15 cellular contexts compared by ENCODE assay signal in the genomic region with DNA sequence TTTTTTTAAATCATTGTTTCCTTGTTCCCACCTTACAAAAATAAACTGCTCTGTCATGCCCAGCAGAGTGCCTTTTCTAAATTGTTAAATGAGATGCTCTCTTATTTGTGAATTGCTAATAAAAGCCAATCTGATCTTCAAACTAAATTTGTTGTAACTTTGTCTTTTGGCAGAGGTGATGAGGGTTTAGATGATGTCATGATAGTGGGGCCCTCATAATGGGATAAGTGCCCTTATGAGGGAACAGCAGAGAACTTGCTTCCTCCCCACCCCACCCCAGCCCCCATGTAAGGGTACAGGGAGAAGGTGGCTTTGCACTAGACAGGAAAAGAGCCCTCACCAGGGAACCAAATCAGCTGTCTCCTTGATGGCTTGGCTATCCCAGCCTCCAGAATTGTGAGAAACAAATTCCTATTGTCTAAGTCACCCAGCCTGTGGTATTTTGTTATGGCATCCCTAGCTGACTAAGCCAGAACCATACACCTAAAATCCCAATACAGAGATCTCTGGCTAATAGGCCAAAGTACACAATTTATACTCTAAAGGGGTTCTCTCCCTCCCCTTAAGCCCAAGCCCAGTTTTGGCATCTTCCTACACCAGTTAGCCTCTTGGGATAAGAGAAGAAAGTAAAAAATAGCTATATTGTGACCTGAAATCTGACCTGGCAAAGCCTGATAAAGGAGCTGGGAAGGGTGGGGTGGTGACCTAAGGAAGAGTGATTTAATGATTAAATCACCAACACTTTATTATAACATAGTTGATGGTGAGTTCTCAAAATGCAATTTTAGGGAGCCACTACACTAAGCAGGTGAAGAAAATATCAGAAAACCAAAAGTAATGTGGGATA. TPM values are rescaled to one million over a fixed set of nuclear protein-coding genes. Genes with fewer than 3 reads are reported as not detected.
A peak's percentile ranks its signal among the peaks of the same experiment; 100 is the strongest.
DNase-seq lines count a peak whose midpoint lies in the region; ATAC-seq and TF ChIP-seq lines count a peak whose summit lies in the region.
"Had no signal": no experiment of that assay in that cellular context is flagged by ENCODE, and none has a peak within 500 bp of the region (broad histone marks: within the 10 kb centered on the region; RNA-seq: fewer than 3 reads in every experiment).

No MANE protein-coding gene starts in this region.

- no peaks in the 10 kb centered on the region for H3K27me3 Mint-ChIP-seq in mesothelial cell of epicardium (ENCODE audit: low read depth)
- H3K27me3 Mint-ChIP-seq: activated T-cell treated with anti-CD3 and anti-CD28 coated beads, Interleukin-2, amount 50 U/mL, for 24 hours had no signal

- no peaks in the 10 kb centered on the region for H3K36me3 Mint-ChIP-seq in mesothelial cell of epicardium

- intact Hi-C loops in ovary (cut with DNase I) (loop anchor here in 1 of 4 donors (5.0 kb wide), 1 partner anchor 430 kb away; no protein-coding TSS in a partner anchor), A673 (cut with micrococcal nuclease; ENCODE audit: unreplicated experiment) (no loop called here)

- TF ChIP-seq POLR2A in ovary (IDR thresholded peaks at IDR 0.05) = no peak

- H3K4me1 ChIP-seq in ovary (ENCODE audit: insufficient read depth) (no peaks in the 10 kb centered on the region), A673 (ENCODE audit: insufficient read depth, low read length, poor library complexity, severe bottlenecking) (peaks cover 10% of the 10 kb centered on the region)

- TF ChIP-seq CTCF in cardiac fibroblast (IDR thresholded peaks at IDR 0.05; ENCODE audit: low read depth, low read length) (no peak), mesothelial cell of epicardium (IDR thresholded peaks at IDR 0.05; ENCODE audit: unreplicated experiment) (no peak), ovary (IDR thresholded peaks at IDR 0.05) (no peak), A673 (conservative IDR thresholded peaks at IDR 0.05; ENCODE audit: low read depth, low read length) (no peak)

- peak overlapping the region; percentile 47 for H3K27ac Mint-ChIP-seq in mesothelial cell of epicardium
- H3K27ac Mint-ChIP-seq: activated T-cell treated with anti-CD3 and anti-CD28 coated beads, Interleukin-2, amount 50 U/mL, for 24 hours had no signal

- no peaks in the 10 kb centered on the region for H3K27me3 ChIP-seq in ovary
- H3K27me3 ChIP-seq in A673 (replicated peaks; ENCODE audit: insufficient read depth, low read depth, low read length, poor library complexity) = no peaks in the 10 kb centered on the region
- H3K27me3 ChIP-seq: tibial artery had no signal

- no peak overlapping the region for H3K4me3 Mint-ChIP-seq in mesothelial cell of epicardium
- H3K4me3 Mint-ChIP-seq: activated T-cell treated with anti-CD3 and anti-CD28 coated beads, Interleukin-2, amount 50 U/mL, for 24 hours had no signal

- H3K4me3 ChIP-seq in cardiac fibroblast (replicated peaks in 1 of 2; ENCODE audit: low read depth in 2 of 2, low read length in 2 of 2) = no peak overlapping the region
- no peak overlapping the region for H3K4me3 ChIP-seq in ovary
- no peak overlapping the region for H3K4me3 ChIP-seq in A673 (ENCODE audit: low read depth, low read length, poor library complexity, severe bottlenecking)
- H3K4me3 ChIP-seq: tibial artery had no signal

- CTCF ChIA-PET in A673 (lab: Charles Lee) = no interaction called here

- POLR2A ChIA-PET in A673 (lab: Charles Lee; ENCODE audit: low non-redundant PET) = no interaction called here

- no peaks in the 10 kb centered on the region for H3K9me3 Mint-ChIP-seq in mesothelial cell of epicardium
- H3K9me3 Mint-ChIP-seq: activated T-cell treated with anti-CD3 and anti-CD28 coated beads, Interleukin-2, amount 50 U/mL, for 24 hours had no signal

- TF ChIP-seq EP300 in ovary (IDR thresholded peaks at IDR 0.05) = no peak

- DNase-seq in EL = peak; percentile 90
- peak; percentile 90 for DNase-seq in NCI-H226
- DNase-seq in cardiac fibroblast (ENCODE audit: low read depth in 2 of 2) = peak; percentile 63 to 87
- DNase-seq in mesothelial cell of epicardium (ENCODE audit: low spot score in 2 of 2, unreplicated experiment in 2 of 2) = no peak
- DNase-seq in ovary = no peak
- no peak for DNase-seq in DMS153 (lab: John Stamatoyannopoulos, UW)
- no peak for DNase-seq in A673 (ENCODE audit: low spot score)
- DNase-seq: activated T-cell treated with anti-CD3 and anti-CD28 coated beads, Interleukin-2, amount 50 U/mL, for 24 hours; anterior cingulate cortex; COR-L47; foreskin melanocyte; NCI-H2171 treated with DMSO at 0.1 percent for 48 hours; tibial artery; WERI-Rb-1 had no signal

- no TSS peak for BruUV-seq in A673 (replicated peaks; lab: Mats Ljungman, UMichigan)

- ATAC-seq in GM21447 (IDR thresholded peaks at IDR 0.05; ENCODE audit: unreplicated experiment) = no peak

- H3K9me3 ChIP-seq in ovary = no peaks in the 10 kb centered on the region
- H3K9me3 ChIP-seq in A673 (ENCODE audit: low read depth, low read length, poor library complexity, severe bottlenecking) = no peaks in the 10 kb centered on the region
- H3K9me3 ChIP-seq: tibial artery had no signal

- H3K27ac ChIP-seq in ovary = no peak overlapping the region
- H3K27ac ChIP-seq in A673 (ENCODE audit: low read depth, low read length, poor library complexity, severe bottlenecking) = no peak overlapping the region
- H3K27ac ChIP-seq: WERI-Rb-1 had no signal

- H3K4me1 Mint-ChIP-seq in mesothelial cell of epicardium = peaks cover 56% of the 10 kb centered on the region

- H3K36me3 ChIP-seq in ovary (no peaks in the 10 kb centered on the region), A673 (ENCODE audit: insufficient read depth, low read length, poor library complexity, severe bottlenecking) (no peaks in the 10 kb centered on the region)
- H3K36me3 ChIP-seq: tibial artery, WERI-Rb-1 had no signal

RNA-seq across cellular contexts. Expression of gene HNRNPA3, which starts 40.3 kb away (rescaled TPM):
- 264 to 274 TPM (median 269 TPM) in 3 replicates for total RNA-seq in mesothelial cell of epicardium
- total RNA-seq in ovary = 100 to 1,000 TPM in 5 of 7 donors, 10 to 100 TPM in 2; 71.0 to 240 (median 216) TPM
- 100 to 1,000 TPM; 175 to 273 TPM for polyA plus RNA-seq in ovary
- 454 and 462 TPM in 2 replicates for total RNA-seq in A673 (2021)

Comparison
In these comparisons a context has a peak if more than half of its experiments do, and no peak if none do; other contexts are left out.
1. DNase-seq: peak in EL (single experiment), NCI-H226 (single experiment) and cardiac fibroblast (2 of 2); none in mesothelial cell of epicardium (0 of 2), ovary (0 of 5), DMS153 (single experiment) and A673 (single experiment).